Comparison of ENCODE assay signal across 11 cellular contexts in genomic region chr9:105357937-105358336, GRCh38.
DNase-seq lines count a peak whose midpoint lies in the region; ATAC-seq lines count a peak whose summit lies in the region.
"Had no signal": no experiment of that assay in that cellular context is flagged by ENCODE, and none has a peak within 500 bp of the region (broad histone marks: within the 10 kb centered on the region; RNA-seq: fewer than 3 reads in every experiment).

No MANE protein-coding gene starts in this region.

- no peaks in the 10 kb centered on the region for H3K4me1 ChIP-seq in naive thymus-derived CD4-positive, alpha-beta T cell (ENCODE audit: control insufficient read depth in 2 of 2, insufficient read depth in 2 of 2, low read length in 2 of 2)
- H3K4me1 ChIP-seq: adrenal gland had no signal

- peaks cover 0 to 11% (median 0%) of the 10 kb centered on the region in 3 experiments for H3K36me3 ChIP-seq in naive thymus-derived CD4-positive, alpha-beta T cell (ENCODE audit: control insufficient read depth in 2 of 3, insufficient read depth in 3 of 3, low read length in 3 of 3)
- H3K36me3 ChIP-seq: adrenal gland had no signal

- intact Hi-C loops in naive thymus-derived CD4-positive, alpha-beta T cell (cut with micrococcal nuclease): no loop called here
- intact Hi-C loops in Right ventricle myocardium inferior (cut with DNase I): no loop called here

- CTCF ChIA-PET in naive thymus-derived CD4-positive, alpha-beta T cell (lab: Charles Lee): no interaction called here

- no peaks in the 10 kb centered on the region for H3K9me3 ChIP-seq in naive thymus-derived CD4-positive, alpha-beta T cell (ENCODE audit: control insufficient read depth in 2 of 3, low read length in 3 of 3)

- DNase-seq in naive thymus-derived CD4-positive, alpha-beta T cell: no peak
- DNase-seq in NOMO-1 (lab: John Stamatoyannopoulos, UW; ENCODE audit: unreplicated experiment in 2 of 2) (no peak), Right ventricle myocardium inferior (ENCODE audit: missing footprints) (no peak), NOMO-1 treated with DMSO at 0.1 percent for 48 hours (lab: John Stamatoyannopoulos, UW; ENCODE audit: unreplicated experiment) (no peak)
- DNase-seq: activated CD8-positive, alpha-beta T cell treated with anti-CD3 and anti-CD28 coated beads for 36 hours; adrenal gland; NCI-H1105 treated with DMSO at 0.1 percent for 48 hours had no signal

- no peak overlapping the region for H3K27ac ChIP-seq in naive thymus-derived CD4-positive, alpha-beta T cell (ENCODE audit: low read depth, low read length)
- H3K27ac ChIP-seq: adrenal gland had no signal

- H3K4me3 ChIP-seq in naive thymus-derived CD4-positive, alpha-beta T cell (ENCODE audit: low read length): no peak overlapping the region
- H3K4me3 ChIP-seq: adrenal gland had no signal

- no peaks in the 10 kb centered on the region for H3K27me3 ChIP-seq in naive thymus-derived CD4-positive, alpha-beta T cell (ENCODE audit: control insufficient read depth in 2 of 2, insufficient read depth in 2 of 2, low read length in 2 of 2)
- H3K27me3 ChIP-seq: adrenal gland had no signal

- no peak overlapping the region for H3K4me3 Mint-ChIP-seq in naive thymus-derived CD4-positive, alpha-beta T cell
- H3K4me3 Mint-ChIP-seq: activated CD8-positive, alpha-beta T cell treated with anti-CD3 and anti-CD28 coated beads for 36 hours had no signal

- H3K36me3 Mint-ChIP-seq in naive thymus-derived CD4-positive, alpha-beta T cell: peaks cover 5 to 36% (median 15%) of the 10 kb centered on the region in 5 donors

- POLR2A ChIA-PET in naive thymus-derived CD4-positive, alpha-beta T cell (lab: Charles Lee): no interaction called here

- H3K27ac Mint-ChIP-seq in naive thymus-derived CD4-positive, alpha-beta T cell: no peak overlapping the region
- H3K27ac Mint-ChIP-seq: activated CD8-positive, alpha-beta T cell treated with anti-CD3 and anti-CD28 coated beads for 36 hours had no signal

- ATAC-seq in GM18502 (IDR thresholded peaks at IDR 0.05; ENCODE audit: poor library complexity, unreplicated experiment) (peak; percentile 95), GM19455 (IDR thresholded peaks at IDR 0.05; ENCODE audit: unreplicated experiment) (peak; percentile 93), HG02798 (IDR thresholded peaks at IDR 0.05; ENCODE audit: poor library complexity, unreplicated experiment) (peak; percentile 93), HG03457 (IDR thresholded peaks at IDR 0.05; ENCODE audit: unreplicated experiment) (peak; percentile 91), Right ventricle myocardium inferior (no peak)
- ATAC-seq in naive thymus-derived CD4-positive, alpha-beta T cell: no peak
- ATAC-seq: activated CD8-positive, alpha-beta T cell treated with anti-CD3 and anti-CD28 coated beads for 36 hours had no signal

- peaks cover 0 to 17% (median 4%) of the 10 kb centered on the region in 7 donors for H3K4me1 Mint-ChIP-seq in naive thymus-derived CD4-positive, alpha-beta T cell

- peaks cover 0 to 2% (median 0%) of the 10 kb centered on the region in 5 donors for H3K27me3 Mint-ChIP-seq in naive thymus-derived CD4-positive, alpha-beta T cell
- H3K27me3 Mint-ChIP-seq: activated CD8-positive, alpha-beta T cell treated with anti-CD3 and anti-CD28 coated beads for 36 hours had no signal

- no peaks in the 10 kb centered on the region for H3K9me3 Mint-ChIP-seq in naive thymus-derived CD4-positive, alpha-beta T cell
- H3K9me3 Mint-ChIP-seq: activated CD8-positive, alpha-beta T cell treated with anti-CD3 and anti-CD28 coated beads for 36 hours had no signal

Comparison
In these comparisons a context has a peak if more than half of its experiments do, and no peak if none do; other contexts are left out.
1. ATAC-seq: peak in GM18502 (single experiment), GM19455 (single experiment), HG02798 (single experiment) and HG03457 (single experiment); none in naive thymus-derived CD4-positive, alpha-beta T cell (single experiment) and Right ventricle myocardium inferior (single experiment).